8 cellular contexts compared by ENCODE assay signal in the genomic region with DNA sequence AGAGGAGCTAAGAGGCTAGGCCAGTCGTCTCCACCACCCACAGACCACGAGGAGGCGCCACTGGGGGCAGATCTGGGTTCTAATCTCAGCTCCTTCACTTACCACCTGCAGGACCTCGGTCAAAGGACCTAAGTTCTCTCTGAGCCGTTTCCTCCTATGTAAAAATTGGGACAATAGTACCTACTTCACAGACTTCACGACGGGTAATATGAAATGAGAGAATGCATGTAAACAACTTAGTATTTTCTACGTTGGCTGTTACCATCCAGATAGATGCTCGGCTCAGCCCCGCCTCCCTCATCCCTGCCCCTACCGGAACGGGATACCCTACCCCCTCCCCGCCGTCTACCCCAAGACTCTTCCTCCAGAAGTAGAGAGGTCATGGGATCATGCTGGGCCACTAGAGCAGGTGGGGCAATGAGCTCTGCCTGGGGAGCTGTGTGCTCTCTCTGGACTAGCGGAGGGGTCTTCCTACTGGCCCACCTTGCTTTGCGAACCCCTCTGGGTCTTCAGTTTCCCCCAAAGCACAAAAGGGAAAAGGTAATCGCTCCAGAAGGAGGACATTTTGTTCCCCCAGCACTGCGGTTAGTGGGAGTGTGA. TPM values are rescaled to one million over a fixed set of nuclear protein-coding genes. Genes with fewer than 3 reads are reported as not detected.
DNase-seq lines count a peak whose midpoint lies in the region; ATAC-seq lines count a peak whose summit lies in the region.

No MANE protein-coding gene starts in this region.

- H3K4me3 ChIP-seq in Karpas-422 (ENCODE audit: low read length) (peak overlapping the region; percentile 82), duodenal mucosa (ENCODE audit: low read depth in 1 of 2, low read length in 2 of 2) (peak overlapping the region; percentile 90 to 93)

- peaks cover 14% of the 10 kb centered on the region for H3K79me2 ChIP-seq in Karpas-422 (ENCODE audit: low read length)

- no peaks in the 10 kb centered on the region for H3K27me3 ChIP-seq in Karpas-422 (ENCODE audit: low read length)
- no peaks in the 10 kb centered on the region for H3K27me3 ChIP-seq in duodenal mucosa (ENCODE audit: control insufficient read depth in 1 of 2, insufficient read depth in 2 of 2, low read length in 2 of 2)

- ATAC-seq in GM18909 (IDR thresholded peaks at IDR 0.05; ENCODE audit: poor library complexity, unreplicated experiment) (no peak), GM18519 (IDR thresholded peaks at IDR 0.05; ENCODE audit: low FRiP score, unreplicated experiment) (no peak)

- H3K9me2 ChIP-seq in Karpas-422 (replicated peaks; ENCODE audit: insufficient read depth, low read length), result no peaks in the 10 kb centered on the region

- H3K9me3 ChIP-seq in Karpas-422 (ENCODE audit: low read length), result no peaks in the 10 kb centered on the region
- no peaks in the 10 kb centered on the region for H3K9me3 ChIP-seq in duodenal mucosa (ENCODE audit: control insufficient read depth in 1 of 2, low read length in 2 of 2)

- H4K20me1 ChIP-seq in Karpas-422 (ENCODE audit: insufficient read depth, low read depth, low read length), result no peaks in the 10 kb centered on the region

- H3K36me3 ChIP-seq in Karpas-422 (ENCODE audit: insufficient read depth, low read length) (peaks cover 3% of the 10 kb centered on the region; the same call in 1 of the 2 replicates), duodenal mucosa (ENCODE audit: control insufficient read depth in 1 of 2, insufficient read depth in 2 of 2, low read length in 2 of 2) (peaks cover 0 to 11% of the 10 kb centered on the region in 2 donors)

- H3K9ac ChIP-seq in Karpas-422 (ENCODE audit: low read length) (peak overlapping the region; percentile 93), duodenal mucosa (ENCODE audit: low read depth in 1 of 2, low read length in 2 of 2) (peak overlapping the region; percentile 89 to 93)

- peak overlapping the region; percentile 80 for H2AFZ ChIP-seq in Karpas-422 (ENCODE audit: low read length)

- H3K27ac ChIP-seq in Karpas-422 (ENCODE audit: low read length) (no peak overlapping the region), duodenal mucosa (ENCODE audit: low read depth, low read length) (peak overlapping the region; percentile 11)

- H3K4me2 ChIP-seq in Karpas-422 (ENCODE audit: low read depth, low read length, poor library complexity, severe bottlenecking), result peak overlapping the region; percentile 98

- DNase-seq in D341Med (ENCODE audit: low spot score) (peak; percentile 52), Karpas-422 (peak; percentile 88), medulla oblongata (ENCODE audit: extremely low spot score) (peak; percentile 64)
- DNase-seq in activated CD4-positive, alpha-beta T cell treated with anti-CD3 and anti-CD28 coated beads for 4 hours, result peak; percentile 68 to 73
- DNase-seq in stimulated activated CD8-positive, alpha-beta memory T cell treated with anti-CD3 and anti-CD28 coated beads, Interleukin-15, amount 100 ng/mL, for 4 hours (ENCODE audit: low read depth in 2 of 2), result peak; percentile 25 to 35

- H3K4me1 ChIP-seq in Karpas-422 (ENCODE audit: low read length) (peaks cover 39% of the 10 kb centered on the region), duodenal mucosa (ENCODE audit: control insufficient read depth in 1 of 2, insufficient read depth in 2 of 2, low read length in 2 of 2) (peaks cover 21 to 26% of the 10 kb centered on the region in 2 donors)

RNA-seq across cellular contexts. Expression of gene GNPDA1, which starts 0.5 kb away (rescaled TPM):
- total RNA-seq in Karpas-422 (2014; rRNA removed; shearing (Covaris generic); ENCODE audit: low replicate concordance), result 45.0 and 50.5 TPM in 2 replicates

RNA-seq across cellular contexts. Expression of gene RNF14, which starts 43.4 kb away (rescaled TPM):
- total RNA-seq in Karpas-422 (2014; rRNA removed; shearing (Covaris generic); ENCODE audit: low replicate concordance), result 38.0 and 41.9 TPM in 2 replicates

RNA-seq across cellular contexts. Expression of gene PCDH12, which starts 54.3 kb away (rescaled TPM):
- total RNA-seq in Karpas-422 (2014; rRNA removed; shearing (Covaris generic); ENCODE audit: low replicate concordance), result not detected in 2 replicates

Comparison
In these comparisons a context has a peak if more than half of its experiments do, and no peak if none do; other contexts are left out.
1. DNase-seq: peak in every context shown above with its lines; median percentile 88 in Karpas-422; 70 in activated CD4-positive, alpha-beta T cell treated with anti-CD3 and anti-CD28 coated beads for 4 hours; 64 in medulla oblongata; 52 in D341Med; 30 in stimulated activated CD8-positive, alpha-beta memory T cell treated with anti-CD3 and anti-CD28 coated beads, Interleukin-15, amount 100 ng/mL, for 4 hours.